10 cellular contexts compared by ENCODE assay signal in the genomic region with DNA sequence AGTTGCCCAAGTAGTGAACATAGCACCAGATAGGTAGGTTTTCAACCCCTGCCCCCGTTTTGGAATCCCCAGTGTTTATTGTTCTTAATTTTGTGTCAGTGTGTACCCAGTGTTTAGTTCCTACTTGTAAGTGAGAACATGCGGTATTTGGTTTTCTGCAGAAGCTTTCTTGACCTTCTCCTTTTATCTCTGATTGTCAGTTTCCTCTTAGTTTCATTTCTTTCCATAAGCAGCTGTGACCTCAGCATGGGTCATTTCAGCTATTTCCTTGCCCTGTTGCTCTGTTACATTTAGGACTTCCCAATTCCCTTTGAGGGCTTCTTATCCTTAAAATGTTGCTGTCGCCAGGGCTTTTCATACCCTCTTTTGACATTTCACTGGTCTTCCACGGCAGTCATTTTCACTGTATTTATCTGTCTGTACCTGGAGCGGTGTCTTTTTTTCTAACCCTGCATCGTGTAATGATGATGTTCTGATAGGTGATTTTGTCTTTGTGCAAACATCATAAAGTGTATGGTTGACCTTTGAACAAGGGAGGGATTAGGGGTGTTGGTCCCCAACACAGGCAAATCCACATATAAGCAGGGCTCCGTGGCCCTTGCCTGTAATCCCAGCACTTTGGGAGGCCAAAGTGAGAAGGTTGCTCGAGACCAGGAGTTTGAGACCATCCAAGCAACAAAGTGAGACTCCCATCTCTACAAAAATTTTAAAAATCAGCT. TPM values are rescaled to one million over a fixed set of nuclear protein-coding genes. Genes with fewer than 3 reads are reported as not detected.
DNase-seq lines count a peak whose midpoint lies in the region; ATAC-seq lines count a peak whose summit lies in the region.
"Had no signal": no experiment of that assay in that cellular context is flagged by ENCODE, and none has a peak within 500 bp of the region (broad histone marks: within the 10 kb centered on the region; RNA-seq: fewer than 3 reads in every experiment).

No MANE protein-coding gene starts in this region.

- no peaks in the 10 kb centered on the region for H3K27me3 ChIP-seq in ACC112 (ENCODE audit: insufficient read depth, low read length)

- DNase-seq in MV-4-11 (lab: John Stamatoyannopoulos, UW), result peak; percentile 88
- peak; percentile 83 for DNase-seq in dermis blood vessel endothelial cell
- peak; percentile 45 to 85 for DNase-seq in lung microvascular endothelial cell (ENCODE audit: low read depth in 2 of 2)
- DNase-seq in RKO (ENCODE audit: low spot score), result no peak
- DNase-seq: activated T-cell treated with anti-CD3 and anti-CD28 coated beads, Interleukin-2, amount 50 U/mL, for 72 hours had no signal

- H3K4me3 ChIP-seq in ACC112 (ENCODE audit: low read depth, low read length), result peak overlapping the region; percentile 45

- H3K36me3 ChIP-seq in ACC112 (ENCODE audit: insufficient read depth, low read length), result peaks cover 19% of the 10 kb centered on the region

- H2AFZ ChIP-seq in ACC112 (ENCODE audit: low read length, unreplicated experiment), result no peak overlapping the region

- H3K27ac ChIP-seq in ACC112 (ENCODE audit: low read depth, low read length), result peak overlapping the region; percentile 14; the same call in 1 of the 2 replicates

- peaks cover 32% of the 10 kb centered on the region for H3K4me1 ChIP-seq in ACC112 (ENCODE audit: control insufficient read depth, insufficient read depth, low read length, unreplicated experiment)

- ATAC-seq in HG02970 (IDR thresholded peaks at IDR 0.05; ENCODE audit: low FRiP score, unreplicated experiment), result no peak
- ATAC-seq in GM18867 (IDR thresholded peaks at IDR 0.05; ENCODE audit: unreplicated experiment), result no peak
- ATAC-seq in HG02610 (IDR thresholded peaks at IDR 0.05; ENCODE audit: unreplicated experiment), result no peak
- ATAC-seq: activated CD4-positive, CD25-positive, alpha-beta regulatory T cell treated with anti-CD3 and anti-CD28 coated beads, Interleukin-2, amount 50 U/mL, for 24 hours; activated T-cell treated with anti-CD3 and anti-CD28 coated beads, Interleukin-2, amount 50 U/mL, for 72 hours had no signal

- H3K79me2 ChIP-seq in ACC112 (ENCODE audit: control insufficient read depth, insufficient read depth, low read length, unreplicated experiment), result peaks cover 84% of the 10 kb centered on the region

RNA-seq across cellular contexts. Expression of a gene that starts 15.0 kb away (rescaled TPM):
- 57.3 and 94.0 TPM in 2 replicates for total RNA-seq in dermis blood vessel endothelial cell
- total RNA-seq in lung microvascular endothelial cell, result 35.3 and 40.5 TPM in 2 replicates

RNA-seq across cellular contexts. Expression of a gene that starts 15.7 kb away (rescaled TPM):
- total RNA-seq in dermis blood vessel endothelial cell (31.8 and 38.7 TPM in 2 replicates), lung microvascular endothelial cell (18.7 and 24.6 TPM in 2 replicates)
